9 cellular contexts compared by ENCODE assay signal in genomic region chr16:2720063-2720455, GRCh38. TPM values are rescaled to one million over a fixed set of nuclear protein-coding genes. Genes with fewer than 3 reads are reported as not detected.
DNase-seq lines count a peak whose midpoint lies in the region; ATAC-seq and TF ChIP-seq lines count a peak whose summit lies in the region.
"Had no signal": no experiment of that assay in that cellular context is flagged by ENCODE, and none has a peak within 500 bp of the region (broad histone marks: within the 10 kb centered on the region; RNA-seq: fewer than 3 reads in every experiment).

PRSS27 (minus strand) TSS chr16:2720224; CDS start chr16:2720160, 64 bp downstream.

- H3K36me3 Mint-ChIP-seq in progenitor cell of endocrine pancreas (ENCODE audit: insufficient read depth), result no peaks in the 10 kb centered on the region

- peak within 1 kb of the TSS; percentile 42 for H3K27ac ChIP-seq in DOHH2 (ENCODE audit: low read depth, low read length)
- peak within 1 kb of the TSS; percentile 68 for H3K27ac ChIP-seq in RWPE2 (ENCODE audit: poor library complexity, severe bottlenecking)
- H3K27ac ChIP-seq in esophagus squamous epithelium, result peak within 1 kb of the TSS; percentile 89 to 96 (median 92)

- no peaks in the 10 kb centered on the region for H3K9me3 Mint-ChIP-seq in progenitor cell of endocrine pancreas (ENCODE audit: low read depth)

- ATAC-seq in RWPE2 (ENCODE audit: low read depth) (no peak), GM21717 (IDR thresholded peaks at IDR 0.05; ENCODE audit: unreplicated experiment) (no peak), GM18498 (IDR thresholded peaks at IDR 0.05; ENCODE audit: unreplicated experiment) (no peak), GM19463 (IDR thresholded peaks at IDR 0.05; ENCODE audit: unreplicated experiment) (no peak)

- H3K4me1 ChIP-seq in DOHH2 (ENCODE audit: control insufficient read depth, low read length) (peaks cover 10% of the 10 kb centered on the region), RWPE2 (ENCODE audit: insufficient read depth, poor library complexity, severe bottlenecking) (peaks cover 7% of the 10 kb centered on the region), esophagus squamous epithelium (peaks cover 16 to 51% (median 19%) of the 10 kb centered on the region in 3 donors)

- H3K9me2 ChIP-seq in DOHH2 (replicated peaks; ENCODE audit: control insufficient read depth, low read length), result no peaks in the 10 kb centered on the region

- H4K20me1 ChIP-seq in DOHH2 (ENCODE audit: control insufficient read depth, insufficient read depth, low read depth, low read length), result no peaks in the 10 kb centered on the region; the same call in 1 of the 2 replicates

- DNase-seq in RWPE2 (ENCODE audit: low spot score), result peak; percentile 65
- no peak for DNase-seq in esophagus squamous epithelium (lab: John Stamatoyannopoulos, UW)
- no peak for DNase-seq in progenitor cell of endocrine pancreas (ENCODE audit: low spot score, unreplicated experiment)
- no peak for DNase-seq in GM13976 (ENCODE audit: low spot score)
- DNase-seq: T1000 had no signal

- H3F3A ChIP-seq in DOHH2 (ENCODE audit: control insufficient read depth, insufficient read depth), result no peaks in the 10 kb centered on the region; the same call in 1 of the 2 replicates

- H3K4me3 Mint-ChIP-seq in progenitor cell of endocrine pancreas (ENCODE audit: low read depth), result peak within 1 kb of the TSS; percentile 80

- 54 to 73% methylated on average over 16 to 17 of the region's 27 CpGs for WGBS in esophagus squamous epithelium, 2 donors

- no peaks in the 10 kb centered on the region for H3K4me1 Mint-ChIP-seq in progenitor cell of endocrine pancreas (ENCODE audit: low read depth)

- H3K36me3 ChIP-seq in DOHH2 (ENCODE audit: control insufficient read depth, low read length), result no peaks in the 10 kb centered on the region
- no peaks in the 10 kb centered on the region for H3K36me3 ChIP-seq in RWPE2 (ENCODE audit: low read depth)
- no peaks in the 10 kb centered on the region for H3K36me3 ChIP-seq in esophagus squamous epithelium

- H3K4me3 ChIP-seq in DOHH2 (ENCODE audit: low read length) (peak within 1 kb of the TSS; percentile 83), RWPE2 (ENCODE audit: severe bottlenecking) (peak within 1 kb of the TSS; percentile 54), esophagus squamous epithelium (peak within 1 kb of the TSS; percentile 38 to 87 (median 63))

- H3K9me3 ChIP-seq in DOHH2 (ENCODE audit: control insufficient read depth, insufficient read depth, low read length) (no peaks in the 10 kb centered on the region), RWPE2 (ENCODE audit: severe bottlenecking) (no peaks in the 10 kb centered on the region), esophagus squamous epithelium (no peaks in the 10 kb centered on the region)

- H3K27me3 ChIP-seq in DOHH2 (ENCODE audit: control insufficient read depth, low read length) (peaks cover 11% of the 10 kb centered on the region), RWPE2 (ENCODE audit: insufficient read depth, poor library complexity, severe bottlenecking) (no peaks in the 10 kb centered on the region), esophagus squamous epithelium (peaks cover 0 to 25% (median 0%) of the 10 kb centered on the region in 4 donors)

- intact Hi-C loops in esophagus squamous epithelium (cut with DNase I), result no loop called here

- in situ Hi-C loops in GM13976 (cut with MboI; ENCODE audit: low sequenced_read_pairs, unreplicated experiment), result no loop called here

- peak within 1 kb of the TSS; percentile 91 for H3K27ac Mint-ChIP-seq in progenitor cell of endocrine pancreas

- H3K27me3 Mint-ChIP-seq in progenitor cell of endocrine pancreas, result peaks cover 13% of the 10 kb centered on the region

- TF ChIP-seq CTCF in DOHH2 (IDR thresholded peaks at IDR 0.05; ENCODE audit: low read depth, low read length, poor library complexity, severe bottlenecking) (no peak), RWPE2 (IDR thresholded peaks at IDR 0.05; ENCODE audit: poor library complexity, severe bottlenecking) (no peak), esophagus squamous epithelium (IDR thresholded peaks at IDR 0.05) (no peak), progenitor cell of endocrine pancreas (IDR thresholded peaks at IDR 0.05; ENCODE audit: unreplicated experiment) (no peak), GM13976 (IDR thresholded peaks at IDR 0.05; ENCODE audit: borderline replicate concordance, control extremely low read depth, extremely low read depth, insufficient read depth, missing control alignments) (no peak)

- no peaks in the 10 kb centered on the region for H3K79me2 ChIP-seq in DOHH2 (ENCODE audit: control insufficient read depth, low read length)

- peak within 1 kb of the TSS; percentile 86 for H3K4me2 ChIP-seq in DOHH2 (ENCODE audit: low read length)

- no peak for TF ChIP-seq POLR2A in esophagus squamous epithelium (IDR thresholded peaks at IDR 0.05)

RNA-seq across cellular contexts. Expression of gene PRSS27, which starts in this region (rescaled TPM):
- total RNA-seq in esophagus squamous epithelium (100 to 1,000 TPM; 188 to 463 (median 228) TPM), progenitor cell of endocrine pancreas (6.3 and 6.6 TPM in 2 replicates)

Comparison
In these comparisons a context has a peak if more than half of its experiments do, and no peak if none do; other contexts are left out.
1. RNA of gene PRSS27 (total RNA-seq): 188 to 463 TPM in esophagus squamous epithelium; 6.3 to 6.6 TPM in progenitor cell of endocrine pancreas; every median in the first group is over 10 times any median in the second.
2. H3K27ac ChIP-seq: peak in every context shown above with its lines; median percentile 92 in esophagus squamous epithelium; 68 in RWPE2; 42 in DOHH2.
3. Peak in every context shown above with its lines, with median percentiles within 50 percentile points of each other: H3K4me3 ChIP-seq.